Comparison of ENCODE assay signal across 13 cellular contexts in the genomic region with DNA sequence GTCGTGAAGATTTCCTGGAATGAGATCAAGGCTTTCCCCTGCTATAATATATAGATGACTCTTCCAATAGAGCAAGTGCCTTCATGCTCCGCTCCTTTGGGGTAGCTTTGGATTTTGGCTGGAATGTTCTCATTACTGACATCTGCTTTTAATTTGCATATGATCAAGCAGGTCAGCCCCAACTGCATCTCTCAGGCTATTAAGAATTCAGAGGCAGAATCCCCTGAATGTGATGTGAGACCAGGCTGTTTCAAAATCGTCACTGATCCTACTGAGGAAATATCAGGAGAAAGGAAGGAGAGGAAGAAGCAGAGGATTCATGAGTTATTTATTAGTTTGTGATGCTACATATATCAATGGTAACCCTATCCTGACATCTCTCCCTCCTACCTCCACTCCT.
DNase-seq lines count a peak whose midpoint lies in the region; TF ChIP-seq lines count a peak whose summit lies in the region.
"Had no signal": no experiment of that assay in that cellular context is flagged by ENCODE, and none has a peak within 500 bp of the region (broad histone marks: within the 10 kb centered on the region; RNA-seq: fewer than 3 reads in every experiment).

No MANE protein-coding gene starts in this region.

- DNase-seq in AG10803 (ENCODE audit: low read depth): peak; percentile 34
- peak; percentile 39 for DNase-seq in EL
- DNase-seq in fibroblast of peridontal ligament (ENCODE audit: extremely low read depth): peak; percentile 46
- DNase-seq in HuH-7 (ENCODE audit: low spot score): no peak
- DNase-seq in GF-D8 (lab: John Stamatoyannopoulos, UW): no peak
- DNase-seq in activated CD4-positive, alpha-beta T cell treated with anti-CD3 and anti-CD28 coated beads, Interleukin-2, amount 50 U/mL, for 1 hour: no peak
- DNase-seq: ACHN; AML-193; CD4-positive, alpha-beta T cell; DMS153; DMS79; H9; KG1 had no signal

- TF ChIP-seq CTCF in AG10803 (conservative IDR thresholded peaks at IDR 0.05; ENCODE audit: low read length): no peak

- no peak overlapping the region for H3K4me3 ChIP-seq in AG10803 (ENCODE audit: low read length)

Comparison
In these comparisons a context has a peak if more than half of its experiments do, and no peak if none do; other contexts are left out.
1. DNase-seq: peak in AG10803 (single experiment), EL (single experiment) and fibroblast of peridontal ligament (single experiment); none in HuH-7 (single experiment), GF-D8 (single experiment) and activated CD4-positive, alpha-beta T cell treated with anti-CD3 and anti-CD28 coated beads, Interleukin-2, amount 50 U/mL, for 1 hour (single experiment).